In the genomic region with DNA sequence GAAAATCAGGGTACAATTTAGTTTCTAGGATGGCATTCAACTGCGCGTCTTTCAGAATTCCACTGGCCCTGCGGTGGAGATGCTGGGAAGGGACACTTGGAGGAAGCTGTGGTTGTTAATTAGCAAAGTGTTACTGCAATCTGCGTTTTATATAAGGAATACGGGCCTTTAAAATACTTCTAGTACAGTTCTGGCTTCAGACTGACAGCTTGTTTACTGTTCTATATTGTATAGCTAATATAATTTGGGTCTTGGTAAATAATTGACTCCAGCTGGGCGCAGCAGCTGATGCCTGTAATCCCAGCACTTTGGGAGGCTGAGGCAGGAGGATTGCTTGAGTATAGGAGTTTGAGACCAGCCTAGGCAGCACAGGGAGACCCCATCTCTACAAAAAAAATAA, we compare ENCODE assay signal across 21 cellular contexts.
A peak's percentile ranks its signal among the peaks of the same experiment; 100 is the strongest.
DNase-seq lines count a peak whose midpoint lies in the region; ATAC-seq, FAIRE-seq and TF ChIP-seq lines count a peak whose summit lies in the region.
"Had no signal": no experiment of that assay in that cellular context is flagged by ENCODE, and none has a peak within 500 bp of the region (broad histone marks: within the 10 kb centered on the region; RNA-seq: fewer than 3 reads in every experiment).

No MANE protein-coding gene starts in this region.

- H3K27ac Mint-ChIP-seq in GM23338 (no peak overlapping the region), T-cell (no peak overlapping the region)
- H3K27ac Mint-ChIP-seq: H9 had no signal

- H3K9me3 ChIP-seq in OCI-LY7 (ENCODE audit: low read length) (no peaks in the 10 kb centered on the region), colonic mucosa (no peaks in the 10 kb centered on the region), mucosa of rectum (ENCODE audit: control insufficient read depth in 2 of 2, low read length in 2 of 2) (no peaks in the 10 kb centered on the region), pancreas (no peaks in the 10 kb centered on the region), right lobe of liver (no peaks in the 10 kb centered on the region)
- H3K9me3 ChIP-seq: Peyer's patch had no signal

- H3K4me3 ChIP-seq in GM23338 (no peak overlapping the region), OCI-LY7 (ENCODE audit: low read depth, low read length, poor library complexity, severe bottlenecking) (no peak overlapping the region), colonic mucosa (no peak overlapping the region), mucosa of rectum (ENCODE audit: low read length in 2 of 2) (no peak overlapping the region), pancreas (no peak overlapping the region), right lobe of liver (no peak overlapping the region)
- H3K4me3 ChIP-seq: Peyer's patch had no signal

- no peaks in the 10 kb centered on the region; the same call in 2 of the 3 replicates for H3K36me3 Mint-ChIP-seq in GM23338 (ENCODE audit: low read depth)
- H3K36me3 Mint-ChIP-seq in T-cell, result no peaks in the 10 kb centered on the region

- DNase-seq in GM23338 (ENCODE audit: low spot score) (no peak), OCI-LY7 (ENCODE audit: low spot score) (no peak), colonic mucosa (no peak), pancreas (no peak), right lobe of liver (no peak), T-cell (no peak), NCI-H2081 (lab: John Stamatoyannopoulos, UW) (no peak)
- DNase-seq: Calu3, DMS153, H9, IMR-90, Karpas-422, NCI-H1105 treated with DMSO at 0.1 percent for 48 hours, NCI-H146, NCI-H1930, NCI-H2227 treated with DMSO at 0.1 percent for 48 hours, NCI-H526 treated with DMSO at 0.1 percent for 48 hours, Peyer's patch, SHP77 treated with DMSO at 0.1 percent for 48 hours had no signal

- H3K4me3 Mint-ChIP-seq in GM23338, result no peak overlapping the region
- H3K4me3 Mint-ChIP-seq in T-cell, result no peak overlapping the region
- H3K4me3 Mint-ChIP-seq: H9 had no signal

- no peaks in the 10 kb centered on the region for H3K27me3 ChIP-seq in GM23338 (ENCODE audit: insufficient read depth)
- no peaks in the 10 kb centered on the region for H3K27me3 ChIP-seq in colonic mucosa
- no peaks in the 10 kb centered on the region for H3K27me3 ChIP-seq in mucosa of rectum (ENCODE audit: control insufficient read depth in 2 of 2, insufficient read depth in 2 of 2, low read length in 2 of 2)
- H3K27me3 ChIP-seq in pancreas, result no peaks in the 10 kb centered on the region
- H3K27me3 ChIP-seq in right lobe of liver, result no peaks in the 10 kb centered on the region
- H3K27me3 ChIP-seq: Peyer's patch had no signal

- POLR2A ChIA-PET in OCI-LY7 (lab: Charles Lee) (interaction anchor here (0.9 to 1.8 kb wide), 5 partner anchors 14 to 46 kb away, joined by 3 to 5 read pairs (median 3); no protein-coding TSS in a partner anchor), T-cell (lab: Charles Lee) (no interaction called here)

- H3F3A ChIP-seq in GM23338 (replicated peaks; ENCODE audit: low read depth), result no peaks in the 10 kb centered on the region

- no peaks in the 10 kb centered on the region for H3K9me3 Mint-ChIP-seq in GM23338
- H3K9me3 Mint-ChIP-seq in T-cell, result no peaks in the 10 kb centered on the region
- H3K9me3 Mint-ChIP-seq: H9 had no signal

- no peak for FAIRE-seq in pancreas (lab: Jason Lieb, UNC)
- FAIRE-seq: GM19239 had no signal

- H3K36me3 ChIP-seq in GM23338 (ENCODE audit: insufficient read depth) (no peaks in the 10 kb centered on the region), OCI-LY7 (ENCODE audit: insufficient read depth, low read length) (no peaks in the 10 kb centered on the region), colonic mucosa (no peaks in the 10 kb centered on the region), mucosa of rectum (ENCODE audit: control insufficient read depth in 2 of 2, insufficient read depth in 2 of 2, low read length in 2 of 2) (no peaks in the 10 kb centered on the region), pancreas (no peaks in the 10 kb centered on the region), right lobe of liver (no peaks in the 10 kb centered on the region)
- H3K36me3 ChIP-seq: Peyer's patch had no signal

- H3K4me2 ChIP-seq in GM23338 (no peak overlapping the region), OCI-LY7 (ENCODE audit: low read length) (no peak overlapping the region)

- WGBS in pancreas, 2 donors, result 91 to 95% methylated on average over 6 of the region's 6 CpGs
- whole genome bisulfite sequencing in right lobe of liver (ENCODE audit: insufficient coverage, low coverage, low lambda C conversion rate, missing lambda C conversion rate), result 84% methylated on average over 6 of the region's 6 CpGs

- H3K9me2 ChIP-seq in GM23338 (ENCODE audit: insufficient read depth) (peaks cover 11% of the 10 kb centered on the region; the same call in 1 of the 2 replicates), OCI-LY7 (ENCODE audit: insufficient read depth, low read length) (no peaks in the 10 kb centered on the region)

- no TSS peak for BruUV-seq in OCI-LY7 (replicated peaks; lab: Mats Ljungman, UMichigan)

- H4K20me1 ChIP-seq in GM23338 (replicated peaks; ENCODE audit: insufficient read depth), result no peaks in the 10 kb centered on the region
- no peaks in the 10 kb centered on the region for H4K20me1 ChIP-seq in OCI-LY7 (ENCODE audit: insufficient read depth, low read length)

- TF ChIP-seq CTCF in GM23338 (conservative IDR thresholded peaks at IDR 0.05; ENCODE audit: low read depth in 2 of 2), result no peak
- no peak for TF ChIP-seq CTCF in OCI-LY7 (conservative IDR thresholded peaks at IDR 0.05; ENCODE audit: low read length)
- TF ChIP-seq CTCF in colonic mucosa (IDR thresholded peaks at IDR 0.05), result no peak
- no peak for TF ChIP-seq CTCF in pancreas (IDR thresholded peaks at IDR 0.05)
- TF ChIP-seq CTCF in right lobe of liver (IDR thresholded peaks at IDR 0.05), result no peak

- H3K27me3 Mint-ChIP-seq in GM23338 (ENCODE audit: insufficient read depth, low read depth, poor library complexity) (no peaks in the 10 kb centered on the region), T-cell (no peaks in the 10 kb centered on the region)

- ATAC-seq in GM23338 (no peak), pancreas (no peak), right lobe of liver (no peak), T-cell (replicated peaks in 1 of 4) (no peak)

- no peak overlapping the region for H3K27ac ChIP-seq in GM23338 (ENCODE audit: low read depth)
- H3K27ac ChIP-seq in OCI-LY7 (ENCODE audit: low read depth, low read length, poor library complexity, severe bottlenecking), result no peak overlapping the region
- peak overlapping the region; percentile 42 for H3K27ac ChIP-seq in colonic mucosa
- peak overlapping the region; percentile 18 to 57 for H3K27ac ChIP-seq in mucosa of rectum (ENCODE audit: low read depth in 2 of 2, low read length in 2 of 2)
- H3K27ac ChIP-seq in pancreas, result no peak overlapping the region
- no peak overlapping the region for H3K27ac ChIP-seq in right lobe of liver
- H3K27ac ChIP-seq: Peyer's patch had no signal

- no peaks in the 10 kb centered on the region for H3K79me2 ChIP-seq in GM23338 (replicated peaks; ENCODE audit: insufficient read depth)
- no peaks in the 10 kb centered on the region for H3K79me2 ChIP-seq in OCI-LY7 (ENCODE audit: insufficient read depth, low read depth, low read length)

- peaks cover 20% of the 10 kb centered on the region for H3K4me1 Mint-ChIP-seq in GM23338
- H3K4me1 Mint-ChIP-seq in T-cell, result no peaks in the 10 kb centered on the region

- peaks cover 15% of the 10 kb centered on the region for H3K4me1 ChIP-seq in GM23338 (ENCODE audit: insufficient read depth)
- peaks cover 15% of the 10 kb centered on the region for H3K4me1 ChIP-seq in OCI-LY7 (ENCODE audit: insufficient read depth, low read length, poor library complexity, severe bottlenecking)
- H3K4me1 ChIP-seq in colonic mucosa, result peaks cover under 1% of the 10 kb centered on the region
- H3K4me1 ChIP-seq in mucosa of rectum (ENCODE audit: control insufficient read depth in 2 of 2, insufficient read depth in 2 of 2, low read length in 2 of 2), result peaks cover under 1 to 16% of the 10 kb centered on the region in 2 donors
- H3K4me1 ChIP-seq in pancreas, result no peaks in the 10 kb centered on the region
- H3K4me1 ChIP-seq in right lobe of liver, result no peaks in the 10 kb centered on the region
- H3K4me1 ChIP-seq: Peyer's patch had no signal

- no peak for TF ChIP-seq POLR2A in right lobe of liver (IDR thresholded peaks at IDR 0.05)

- H2AFZ ChIP-seq in GM23338 (peak overlapping the region; percentile 87), OCI-LY7 (ENCODE audit: low read length) (peak overlapping the region; percentile 70; the same call in 1 of the 2 replicates)

- intact Hi-C loops in OCI-LY7 (cut with micrococcal nuclease; ENCODE audit: unreplicated experiment) (no loop called here), colonic mucosa (cut with DNase I) (no loop called here), pancreas (cut with DNase I) (no loop called here), right lobe of liver (cut with DNase I) (no loop called here)

- CTCF ChIA-PET in OCI-LY7 (lab: Charles Lee; ENCODE audit: unreplicated experiment), result no interaction called here
- CTCF ChIA-PET in T-cell (lab: Charles Lee), result no interaction called here

- H3K9ac ChIP-seq in colonic mucosa (ENCODE audit: low read depth in 2 of 2, low read length in 2 of 2), result peak overlapping the region in 1 of 2 donors; percentile 32
- no peak overlapping the region for H3K9ac ChIP-seq in mucosa of rectum (ENCODE audit: low read depth in 1 of 2, low read length in 2 of 2)

TF ChIP-seq in GM23338, 12 proteins besides CTCF, POLR2A, EP300 and RAD21 (continues in another document):
- TF ChIP-seq CREB1 (CRISPR knock-in tag; IDR thresholded peaks at IDR 0.05; ENCODE audit: low read depth), result no peak
- no peak for TF ChIP-seq STAT1 (IDR thresholded peaks at IDR 0.05; ENCODE audit: unreplicated experiment)

Comparison
In these comparisons a context has a peak if more than half of its experiments do, and no peak if none do; other contexts are left out.
1. H3K27ac ChIP-seq: peak in colonic mucosa (single experiment) and mucosa of rectum (2 of 2); none in GM23338 (single experiment), OCI-LY7 (single experiment), pancreas (0 of 4) and right lobe of liver (0 of 3).